In genomic region chr15:57153140-57153539, GRCh38 we compare ENCODE assay signal across 1 cellular context.
TF ChIP-seq lines count a peak whose summit lies in the region.

No MANE protein-coding gene starts in this region.

TF ChIP-seq in GM12878, 131 proteins besides CTCF, POLR2A, EP300 and RAD21 (continued from another document and continues in another):
- TF ChIP-seq ZNF687 (IDR thresholded peaks at IDR 0.05) (no peak), NFYA (IDR thresholded peaks at IDR 0.05; ENCODE audit: borderline replicate concordance, low read depth, low read length) (no peak), KLF5 (IDR thresholded peaks at IDR 0.05; ENCODE audit: partially characterized antibody) (no peak), ETV6 (conservative IDR thresholded peaks at IDR 0.05 in 1 of 2, IDR thresholded peaks at IDR 0.05 in 1 of 2; ENCODE audit: borderline replicate concordance in 1 of 2, low read depth in 1 of 2) (peak in 1 of 2 experiments; percentile 39; a peak in 1 of 4 replicates), KAT2A (conservative IDR thresholded peaks at IDR 0.05; ENCODE audit: control insufficient read depth, low read depth, low read length) (no peak), CHD2 (IDR thresholded peaks at IDR 0.05; ENCODE audit: borderline replicate concordance, low read depth, low read length) (no peak), IRF3 (IDR thresholded peaks at IDR 0.05) (no peak), HDAC2 (IDR thresholded peaks at IDR 0.05) (no peak), GATAD2B (conservative IDR thresholded peaks at IDR 0.05; ENCODE audit: low read depth) (no peak), RBBP5 (conservative IDR thresholded peaks at IDR 0.05) (no peak), CHD4 (IDR thresholded peaks at IDR 0.05) (no peak), SKIL (IDR thresholded peaks at IDR 0.05; ENCODE audit: low read depth, poor library complexity, severe bottlenecking) (no peak), BMI1 (IDR thresholded peaks at IDR 0.05; ENCODE audit: borderline replicate concordance) (no peak), PKNOX1 (IDR thresholded peaks at IDR 0.05) (no peak), SPI1 (IDR thresholded peaks at IDR 0.05; ENCODE audit: borderline replicate concordance, insufficient read depth, low read depth, low read length) (peak; percentile 55; the same call in 1 of the 2 replicates), JUNB (IDR thresholded peaks at IDR 0.05) (peak; percentile 97), WRNIP1 (IDR thresholded peaks at IDR 0.05; ENCODE audit: borderline replicate concordance, low read depth, low read length) (no peak), PAX8 (IDR thresholded peaks at IDR 0.05) (no peak), FOXM1 (IDR thresholded peaks at IDR 0.05; ENCODE audit: low read depth, low read length) (no peak), SMAD5 (IDR thresholded peaks at IDR 0.05; ENCODE audit: low read depth) (no peak), JUND (IDR thresholded peaks at IDR 0.05; ENCODE audit: low read depth, low read length) (peak; percentile 5; the same call in 1 of the 2 replicates), DPF2 (IDR thresholded peaks at IDR 0.05) (peak; percentile 44; the same call in 1 of the 2 replicates), PRDM15 (CRISPR knock-in tag; IDR thresholded peaks at IDR 0.05) (no peak), BHLHE40 (IDR thresholded peaks at IDR 0.05; ENCODE audit: borderline replicate concordance in 1 of 2, low read depth in 2 of 2, low read length in 1 of 2) (no peak), POLR2AphosphoS5 (IDR thresholded peaks at IDR 0.05; ENCODE audit: low read length) (no peak), NRF1 (conservative IDR thresholded peaks at IDR 0.05; ENCODE audit: low read depth, low read length) (no peak), TCF7 (IDR thresholded peaks at IDR 0.05; ENCODE audit: borderline replicate concordance) (no peak), MYC (IDR thresholded peaks at IDR 0.05; ENCODE audit: insufficient read depth, insufficient read length, insufficient replicate concordance, low read length, severe bottlenecking) (no peak), STAT3 (IDR thresholded peaks at IDR 0.05; ENCODE audit: low read depth, low read length) (no peak)
- TF ChIP-seq, protein P1, sequence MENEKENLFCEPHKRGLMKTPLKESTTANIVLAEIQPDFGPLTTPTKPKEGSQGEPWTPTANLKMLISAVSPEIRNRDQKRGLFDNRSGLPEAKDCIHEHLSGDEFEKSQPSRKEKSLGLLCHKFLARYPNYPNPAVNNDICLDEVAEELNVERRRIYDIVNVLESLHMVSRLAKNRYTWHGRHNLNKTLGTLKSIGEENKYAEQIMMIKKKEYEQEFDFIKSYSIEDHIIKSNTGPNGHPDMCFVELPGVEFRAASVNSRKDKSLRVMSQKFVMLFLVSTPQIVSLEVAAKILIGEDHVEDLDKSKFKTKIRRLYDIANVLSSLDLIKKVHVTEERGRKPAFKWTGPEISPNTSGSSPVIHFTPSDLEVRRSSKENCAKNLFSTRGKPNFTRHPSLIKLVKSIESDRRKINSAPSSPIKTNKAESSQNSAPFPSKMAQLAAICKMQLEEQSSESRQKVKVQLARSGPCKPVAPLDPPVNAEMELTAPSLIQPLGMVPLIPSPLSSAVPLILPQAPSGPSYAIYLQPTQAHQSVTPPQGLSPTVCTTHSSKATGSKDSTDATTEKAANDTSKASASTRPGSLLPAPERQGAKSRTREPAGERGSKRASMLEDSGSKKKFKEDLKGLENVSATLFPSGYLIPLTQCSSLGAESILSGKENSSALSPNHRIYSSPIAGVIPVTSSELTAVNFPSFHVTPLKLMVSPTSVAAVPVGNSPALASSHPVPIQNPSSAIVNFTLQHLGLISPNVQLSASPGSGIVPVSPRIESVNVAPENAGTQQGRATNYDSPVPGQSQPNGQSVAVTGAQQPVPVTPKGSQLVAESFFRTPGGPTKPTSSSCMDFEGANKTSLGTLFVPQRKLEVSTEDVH (IDR thresholded peaks at IDR 0.05; ENCODE audit: low read depth, partially characterized antibody) = no peak
- TF ChIP-seq, protein P2, sequence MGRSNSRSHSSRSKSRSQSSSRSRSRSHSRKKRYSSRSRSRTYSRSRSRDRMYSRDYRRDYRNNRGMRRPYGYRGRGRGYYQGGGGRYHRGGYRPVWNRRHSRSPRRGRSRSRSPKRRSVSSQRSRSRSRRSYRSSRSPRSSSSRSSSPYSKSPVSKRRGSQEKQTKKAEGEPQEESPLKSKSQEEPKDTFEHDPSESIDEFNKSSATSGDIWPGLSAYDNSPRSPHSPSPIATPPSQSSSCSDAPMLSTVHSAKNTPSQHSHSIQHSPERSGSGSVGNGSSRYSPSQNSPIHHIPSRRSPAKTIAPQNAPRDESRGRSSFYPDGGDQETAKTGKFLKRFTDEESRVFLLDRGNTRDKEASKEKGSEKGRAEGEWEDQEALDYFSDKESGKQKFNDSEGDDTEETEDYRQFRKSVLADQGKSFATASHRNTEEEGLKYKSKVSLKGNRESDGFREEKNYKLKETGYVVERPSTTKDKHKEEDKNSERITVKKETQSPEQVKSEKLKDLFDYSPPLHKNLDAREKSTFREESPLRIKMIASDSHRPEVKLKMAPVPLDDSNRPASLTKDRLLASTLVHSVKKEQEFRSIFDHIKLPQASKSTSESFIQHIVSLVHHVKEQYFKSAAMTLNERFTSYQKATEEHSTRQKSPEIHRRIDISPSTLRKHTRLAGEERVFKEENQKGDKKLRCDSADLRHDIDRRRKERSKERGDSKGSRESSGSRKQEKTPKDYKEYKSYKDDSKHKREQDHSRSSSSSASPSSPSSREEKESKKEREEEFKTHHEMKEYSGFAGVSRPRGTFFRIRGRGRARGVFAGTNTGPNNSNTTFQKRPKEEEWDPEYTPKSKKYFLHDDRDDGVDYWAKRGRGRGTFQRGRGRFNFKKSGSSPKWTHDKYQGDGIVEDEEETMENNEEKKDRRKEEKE (IDR thresholded peaks at IDR 0.05) = no peak
- TF ChIP-seq, protein P3, sequence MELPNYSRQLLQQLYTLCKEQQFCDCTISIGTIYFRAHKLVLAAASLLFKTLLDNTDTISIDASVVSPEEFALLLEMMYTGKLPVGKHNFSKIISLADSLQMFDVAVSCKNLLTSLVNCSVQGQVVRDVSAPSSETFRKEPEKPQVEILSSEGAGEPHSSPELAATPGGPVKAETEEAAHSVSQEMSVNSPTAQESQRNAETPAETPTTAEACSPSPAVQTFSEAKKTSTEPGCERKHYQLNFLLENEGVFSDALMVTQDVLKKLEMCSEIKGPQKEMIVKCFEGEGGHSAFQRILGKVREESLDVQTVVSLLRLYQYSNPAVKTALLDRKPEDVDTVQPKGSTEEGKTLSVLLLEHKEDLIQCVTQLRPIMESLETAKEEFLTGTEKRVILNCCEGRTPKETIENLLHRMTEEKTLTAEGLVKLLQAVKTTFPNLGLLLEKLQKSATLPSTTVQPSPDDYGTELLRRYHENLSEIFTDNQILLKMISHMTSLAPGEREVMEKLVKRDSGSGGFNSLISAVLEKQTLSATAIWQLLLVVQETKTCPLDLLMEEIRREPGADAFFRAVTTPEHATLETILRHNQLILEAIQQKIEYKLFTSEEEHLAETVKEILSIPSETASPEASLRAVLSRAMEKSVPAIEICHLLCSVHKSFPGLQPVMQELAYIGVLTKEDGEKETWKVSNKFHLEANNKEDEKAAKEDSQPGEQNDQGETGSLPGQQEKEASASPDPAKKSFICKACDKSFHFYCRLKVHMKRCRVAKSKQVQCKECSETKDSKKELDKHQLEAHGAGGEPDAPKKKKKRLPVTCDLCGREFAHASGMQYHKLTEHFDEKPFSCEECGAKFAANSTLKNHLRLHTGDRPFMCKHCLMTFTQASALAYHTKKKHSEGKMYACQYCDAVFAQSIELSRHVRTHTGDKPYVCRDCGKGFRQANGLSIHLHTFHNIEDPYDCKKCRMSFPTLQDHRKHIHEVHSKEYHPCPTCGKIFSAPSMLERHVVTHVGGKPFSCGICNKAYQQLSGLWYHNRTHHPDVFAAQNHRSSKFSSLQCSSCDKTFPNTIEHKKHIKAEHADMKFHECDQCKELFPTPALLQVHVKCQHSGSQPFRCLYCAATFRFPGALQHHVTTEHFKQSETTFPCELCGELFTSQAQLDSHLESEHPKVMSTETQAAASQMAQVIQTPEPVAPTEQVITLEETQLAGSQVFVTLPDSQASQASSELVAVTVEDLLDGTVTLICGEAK (IDR thresholded peaks at IDR 0.05; ENCODE audit: borderline replicate concordance) = peak; percentile 97
